Comparison of ENCODE assay signal across 2 cellular contexts in the genomic region with DNA sequence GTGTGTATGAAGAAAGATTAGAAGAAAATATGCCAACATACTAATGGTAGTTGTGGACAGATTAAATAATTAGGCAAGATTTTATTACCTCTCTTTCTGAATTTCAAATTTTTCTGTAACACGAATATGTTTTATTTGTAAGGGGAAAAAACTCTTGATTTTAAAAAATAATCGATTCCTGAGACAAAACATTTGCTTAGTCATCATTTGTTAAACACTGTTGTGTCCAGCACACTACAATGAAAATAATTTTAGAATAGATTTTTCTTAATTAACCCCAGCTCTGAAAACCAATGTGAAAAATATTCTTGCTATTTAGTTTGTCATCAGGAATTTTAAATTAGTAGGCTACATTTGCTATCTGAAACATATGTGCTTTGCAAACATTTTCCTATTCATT.
TF ChIP-seq lines count a peak whose summit lies in the region.

No MANE protein-coding gene starts in this region.

TF ChIP-seq in HepG2, 621 proteins besides CTCF, POLR2A, EP300 and RAD21:
- TF ChIP-seq, protein P1, sequence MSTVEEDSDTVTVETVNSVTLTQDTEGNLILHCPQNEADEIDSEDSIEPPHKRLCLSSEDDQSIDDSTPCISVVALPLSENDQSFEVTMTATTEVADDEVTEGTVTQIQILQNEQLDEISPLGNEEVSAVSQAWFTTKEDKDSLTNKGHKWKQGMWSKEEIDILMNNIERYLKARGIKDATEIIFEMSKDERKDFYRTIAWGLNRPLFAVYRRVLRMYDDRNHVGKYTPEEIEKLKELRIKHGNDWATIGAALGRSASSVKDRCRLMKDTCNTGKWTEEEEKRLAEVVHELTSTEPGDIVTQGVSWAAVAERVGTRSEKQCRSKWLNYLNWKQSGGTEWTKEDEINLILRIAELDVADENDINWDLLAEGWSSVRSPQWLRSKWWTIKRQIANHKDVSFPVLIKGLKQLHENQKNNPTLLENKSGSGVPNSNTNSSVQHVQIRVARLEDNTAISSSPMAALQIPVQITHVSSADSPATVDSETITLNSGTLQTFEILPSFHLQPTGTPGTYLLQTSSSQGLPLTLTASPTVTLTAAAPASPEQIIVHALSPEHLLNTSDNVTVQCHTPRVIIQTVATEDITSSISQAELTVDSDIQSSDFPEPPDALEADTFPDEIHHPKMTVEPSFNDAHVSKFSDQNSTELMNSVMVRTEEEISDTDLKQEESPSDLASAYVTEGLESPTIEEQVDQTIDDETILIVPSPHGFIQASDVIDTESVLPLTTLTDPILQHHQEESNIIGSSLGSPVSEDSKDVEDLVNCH (CRISPR knock-in tag; IDR thresholded peaks at IDR 0.05) = no peak
- TF ChIP-seq MAFK (conservative IDR thresholded peaks at IDR 0.05 in 1 of 2, IDR thresholded peaks at IDR 0.05 in 1 of 2; ENCODE audit: low read length in 2 of 2) = peak in 1 of 2 experiments; percentile 3; a peak in 1 of 4 replicates

TF ChIP-seq in K562, 482 proteins besides CTCF, POLR2A, EP300 and RAD21 (continued from another document):
- TF ChIP-seq MAFF (IDR thresholded peaks at IDR 0.05; ENCODE audit: low read length) (peak; percentile 64), KDM4B (IDR thresholded peaks at IDR 0.05; ENCODE audit: borderline replicate concordance in 2 of 2, low read depth in 1 of 2) (no peak), C11orf30 (IDR thresholded peaks at IDR 0.05; ENCODE audit: low read depth) (peak; percentile 37; the same call in 1 of the 2 replicates), ZNF316 (IDR thresholded peaks at IDR 0.05) (peak; percentile 72), NCOA4 (IDR thresholded peaks at IDR 0.05; ENCODE audit: partially characterized antibody) (no peak), TAF15 (IDR thresholded peaks at IDR 0.05; ENCODE audit: low read depth, low read length) (no peak), MAFK (IDR thresholded peaks at IDR 0.05; ENCODE audit: low read length) (peak; percentile 64; the same call in 1 of the 2 replicates), EP400 (IDR thresholded peaks at IDR 0.05) (no peak)
- TF ChIP-seq, protein P2, sequence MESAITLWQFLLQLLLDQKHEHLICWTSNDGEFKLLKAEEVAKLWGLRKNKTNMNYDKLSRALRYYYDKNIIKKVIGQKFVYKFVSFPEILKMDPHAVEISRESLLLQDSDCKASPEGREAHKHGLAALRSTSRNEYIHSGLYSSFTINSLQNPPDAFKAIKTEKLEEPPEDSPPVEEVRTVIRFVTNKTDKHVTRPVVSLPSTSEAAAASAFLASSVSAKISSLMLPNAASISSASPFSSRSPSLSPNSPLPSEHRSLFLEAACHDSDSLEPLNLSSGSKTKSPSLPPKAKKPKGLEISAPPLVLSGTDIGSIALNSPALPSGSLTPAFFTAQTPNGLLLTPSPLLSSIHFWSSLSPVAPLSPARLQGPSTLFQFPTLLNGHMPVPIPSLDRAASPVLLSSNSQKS (CRISPR knock-in tag; IDR thresholded peaks at IDR 0.05) = no peak
